In the genomic region with DNA sequence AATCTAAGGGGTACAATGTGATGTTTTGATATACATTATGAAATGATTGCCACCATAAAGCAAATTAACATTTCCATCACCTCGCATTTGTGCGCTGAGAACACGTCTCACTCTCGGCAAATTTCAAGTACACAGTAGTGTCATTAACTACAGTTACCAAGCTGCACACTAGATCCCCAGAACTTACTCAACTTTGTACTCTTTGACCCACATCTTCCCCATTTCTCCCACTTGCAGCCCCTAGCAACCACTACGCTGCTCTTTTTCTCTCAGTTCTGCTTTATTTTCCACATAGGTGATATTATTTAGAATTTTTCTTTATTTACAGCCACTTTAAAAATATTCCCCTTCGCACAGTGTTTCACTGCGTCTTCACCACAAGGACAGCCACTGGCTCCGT, we compare ENCODE assay signal across 14 cellular contexts.
DNase-seq lines count a peak whose midpoint lies in the region; ATAC-seq and TF ChIP-seq lines count a peak whose summit lies in the region.
"Had no signal": no experiment of that assay in that cellular context is flagged by ENCODE, and none has a peak within 500 bp of the region (broad histone marks: within the 10 kb centered on the region; RNA-seq: fewer than 3 reads in every experiment).

No MANE protein-coding gene starts in this region.

- no peak overlapping the region for H3K27ac Mint-ChIP-seq in activated T-helper 2 cell treated with anti-CD3 and anti-CD28 coated beads, Interferon-gamma antibody, Interleukin-2, Interleukin-4, amounts not matched to agents 10 μg/mL and 5 μg/mL and 100 μg/mL, durations not matched to agents 14 hours and 24 hours and 36 hours
- H3K27ac Mint-ChIP-seq in CD8-positive, alpha-beta T cell = no peak overlapping the region
- H3K27ac Mint-ChIP-seq: activated T-cell treated with anti-CD3 and anti-CD28 coated beads, Interleukin-2, amount 50 U/mL, for 72 hours; nephron progenitor cell had no signal

- H3K14ac ChIP-seq in mesenchymal stem cell (ENCODE audit: low read length in 2 of 2) = no peak overlapping the region

- no peak overlapping the region for H2BK12ac ChIP-seq in mesenchymal stem cell (ENCODE audit: low read length in 2 of 2)

- peak; percentile 72 for ATAC-seq in HG02870 (IDR thresholded peaks at IDR 0.05; ENCODE audit: unreplicated experiment)
- no peak for ATAC-seq in CD8-positive, alpha-beta T cell

- H3K4me3 ChIP-seq in mesenchymal stem cell (ENCODE audit: insufficient read depth in 1 of 2, low read depth in 1 of 2, low read length in 2 of 2) = peak overlapping the region in 1 of 2 experiments; percentile 61
- no peak overlapping the region for H3K4me3 ChIP-seq in CD8-positive, alpha-beta T cell (ENCODE audit: low read depth, low read length)
- H3K4me3 ChIP-seq: lung had no signal

- no peak overlapping the region for H2BK15ac ChIP-seq in mesenchymal stem cell (ENCODE audit: low read depth, poor library complexity, severe bottlenecking)

- H3K4me2 ChIP-seq in mesenchymal stem cell (ENCODE audit: low read length, poor library complexity, severe bottlenecking) = peak overlapping the region; percentile 93

- no peak overlapping the region for H2BK120ac ChIP-seq in mesenchymal stem cell (ENCODE audit: low read depth, low read length)

- peaks cover 5% of the 10 kb centered on the region for H3K79me1 ChIP-seq in mesenchymal stem cell (replicated peaks; ENCODE audit: low read length, poor library complexity, severe bottlenecking)

- H3K9me3 ChIP-seq in ES-I3 (ENCODE audit: control insufficient read depth, insufficient read depth, low read length) = no peaks in the 10 kb centered on the region
- H3K9me3 ChIP-seq in mesenchymal stem cell (ENCODE audit: control insufficient read depth, low read length) = no peaks in the 10 kb centered on the region
- H3K9me3 ChIP-seq in CD8-positive, alpha-beta T cell (ENCODE audit: low read length) = no peaks in the 10 kb centered on the region

- no peaks in the 10 kb centered on the region for H3K9me3 Mint-ChIP-seq in activated T-helper 2 cell treated with anti-CD3 and anti-CD28 coated beads, Interferon-gamma antibody, Interleukin-2, Interleukin-4, amounts not matched to agents 10 μg/mL and 5 μg/mL and 100 μg/mL, durations not matched to agents 14 hours and 24 hours and 36 hours
- no peaks in the 10 kb centered on the region for H3K9me3 Mint-ChIP-seq in CD8-positive, alpha-beta T cell
- H3K9me3 Mint-ChIP-seq: activated T-cell treated with anti-CD3 and anti-CD28 coated beads, Interleukin-2, amount 50 U/mL, for 72 hours; nephron progenitor cell had no signal

- H3K4me1 ChIP-seq in ES-I3 (ENCODE audit: insufficient read depth, low read length) (0 out of 2 replicates have a peak, but pooled peaks cover 4% of the 10 kb centered on the region), mesenchymal stem cell (ENCODE audit: control insufficient read depth, insufficient read depth, low read depth, low read length) (peaks cover 8% of the 10 kb centered on the region)
- no peaks in the 10 kb centered on the region for H3K4me1 ChIP-seq in CD8-positive, alpha-beta T cell (ENCODE audit: insufficient read depth, low read length)

- H3K18ac ChIP-seq in mesenchymal stem cell (ENCODE audit: low read depth in 1 of 2, low read length in 2 of 2) = no peak overlapping the region

- no peak overlapping the region for H2BK5ac ChIP-seq in mesenchymal stem cell (ENCODE audit: low read depth, low read length, poor library complexity, severe bottlenecking)

- no peak for TF ChIP-seq CTCF in CD8-positive, alpha-beta T cell (IDR thresholded peaks at IDR 0.05)

- H4K8ac ChIP-seq in mesenchymal stem cell (ENCODE audit: low read length) = no peak overlapping the region

- no peak overlapping the region for H3K27ac ChIP-seq in mesenchymal stem cell (ENCODE audit: low read length, poor library complexity, severe bottlenecking)
- H3K27ac ChIP-seq in CD8-positive, alpha-beta T cell (ENCODE audit: low read depth, low read length) = no peak overlapping the region

- no peak overlapping the region for H3K4ac ChIP-seq in mesenchymal stem cell (ENCODE audit: low read depth in 1 of 2, low read length in 2 of 2)

- H3K27me3 ChIP-seq in mesenchymal stem cell (ENCODE audit: control insufficient read depth in 1 of 2, insufficient read depth in 1 of 2, low read length in 2 of 2) = peaks cover 17 to 46% of the 10 kb centered on the region in 2 experiments
- H3K27me3 ChIP-seq in CD8-positive, alpha-beta T cell (ENCODE audit: insufficient read depth, low read length) = no peaks in the 10 kb centered on the region

- no peak overlapping the region for H4K91ac ChIP-seq in mesenchymal stem cell (ENCODE audit: low read length)

- CTCF ChIA-PET in CD8-positive, alpha-beta T cell (lab: Charles Lee) = interaction anchor here (1.2 kb wide), 1 partner anchor 10 kb away, joined by 3 read pairs; no protein-coding TSS in a partner anchor

- no peak overlapping the region for H2AFZ ChIP-seq in mesenchymal stem cell (ENCODE audit: low read depth, low read length)

- no peak overlapping the region for H2AK5ac ChIP-seq in mesenchymal stem cell (ENCODE audit: low read length, severe bottlenecking)

- H3K36me3 ChIP-seq in ES-I3 (ENCODE audit: insufficient read depth, low read length) (no peaks in the 10 kb centered on the region), mesenchymal stem cell (ENCODE audit: control insufficient read depth in 1 of 2, insufficient read depth in 2 of 2, low read depth in 1 of 2, low read length in 2 of 2) (no peaks in the 10 kb centered on the region)
- no peaks in the 10 kb centered on the region for H3K36me3 ChIP-seq in CD8-positive, alpha-beta T cell (ENCODE audit: insufficient read depth, low read length)

- WGBS in mesenchymal stem cell = 57% methylated on average over 8 of the region's 8 CpGs

- H3K9ac ChIP-seq in ES-I3 (ENCODE audit: low read depth, low read length) (peak overlapping the region; percentile 79), mesenchymal stem cell (ENCODE audit: low read length) (no peak overlapping the region)

- no peak overlapping the region for H3K23ac ChIP-seq in mesenchymal stem cell (ENCODE audit: low read length in 2 of 2)

- POLR2A ChIA-PET in CD8-positive, alpha-beta T cell (lab: Charles Lee) = no interaction called here

- peak overlapping the region; percentile 24 for H3K4me3 Mint-ChIP-seq in activated T-helper 2 cell treated with anti-CD3 and anti-CD28 coated beads, Interferon-gamma antibody, Interleukin-2, Interleukin-4, amounts not matched to agents 10 μg/mL and 5 μg/mL and 100 μg/mL, durations not matched to agents 14 hours and 24 hours and 36 hours (ENCODE audit: low read depth)
- H3K4me3 Mint-ChIP-seq in CD8-positive, alpha-beta T cell = no peak overlapping the region
- H3K4me3 Mint-ChIP-seq: nephron progenitor cell had no signal

- peaks cover 5% of the 10 kb centered on the region for H3K4me1 Mint-ChIP-seq in activated T-helper 2 cell treated with anti-CD3 and anti-CD28 coated beads, Interferon-gamma antibody, Interleukin-2, Interleukin-4, amounts not matched to agents 10 μg/mL and 5 μg/mL and 100 μg/mL, durations not matched to agents 14 hours and 24 hours and 36 hours (ENCODE audit: low read depth)
- no peaks in the 10 kb centered on the region for H3K4me1 Mint-ChIP-seq in CD8-positive, alpha-beta T cell (ENCODE audit: low read depth)
- H3K4me1 Mint-ChIP-seq: nephron progenitor cell had no signal

- DNase-seq in activated T-helper 2 cell treated with anti-CD3 and anti-CD28 coated beads, Interferon-gamma antibody, Interleukin-2, Interleukin-4, amounts not matched to agents 10 μg/mL and 5 μg/mL and 100 μg/mL, durations not matched to agents 14 hours and 24 hours and 36 hours (ENCODE audit: low spot score) = no peak
- DNase-seq in mesenchymal stem cell = no peak
- DNase-seq in OCI-M2 (lab: John Stamatoyannopoulos, UW; ENCODE audit: unreplicated experiment) = no peak
- DNase-seq in DMS53 (lab: John Stamatoyannopoulos, UW) = no peak
- no peak for DNase-seq in CD8-positive, alpha-beta T cell
- DNase-seq: activated T-cell treated with anti-CD3 and anti-CD28 coated beads, Interleukin-2, amount 50 U/mL, for 72 hours; AML-193; DMS 273 treated with DMSO at 0.1 percent for 48 hours; foreskin melanocyte; NCI-H1930; nephron progenitor cell had no signal

- intact Hi-C loops in activated T-helper 2 cell treated with anti-CD3 and anti-CD28 coated beads, Interferon-gamma antibody, Interleukin-2, Interleukin-4, amounts not matched to agents 10 μg/mL and 5 μg/mL and 100 μg/mL, durations not matched to agents 14 hours and 24 hours and 36 hours (cut with micrococcal nuclease) = no loop called here
- intact Hi-C loops in CD8-positive, alpha-beta T cell (cut with DNase I, micrococcal nuclease) = no loop called here

- H3K36me3 Mint-ChIP-seq in activated T-helper 2 cell treated with anti-CD3 and anti-CD28 coated beads, Interferon-gamma antibody, Interleukin-2, Interleukin-4, amounts not matched to agents 10 μg/mL and 5 μg/mL and 100 μg/mL, durations not matched to agents 14 hours and 24 hours and 36 hours (ENCODE audit: low read depth) = no peaks in the 10 kb centered on the region
- no peaks in the 10 kb centered on the region for H3K36me3 Mint-ChIP-seq in CD8-positive, alpha-beta T cell

- H3K27me3 Mint-ChIP-seq in activated T-helper 2 cell treated with anti-CD3 and anti-CD28 coated beads, Interferon-gamma antibody, Interleukin-2, Interleukin-4, amounts not matched to agents 10 μg/mL and 5 μg/mL and 100 μg/mL, durations not matched to agents 14 hours and 24 hours and 36 hours (ENCODE audit: low read depth) = peaks cover 23% of the 10 kb centered on the region
- H3K27me3 Mint-ChIP-seq in CD8-positive, alpha-beta T cell (ENCODE audit: low read depth) = peaks cover 32% of the 10 kb centered on the region
